Comparison of ENCODE assay signal across 13 cellular contexts in genomic region chr9:126880947-126881332, GRCh38.
"Had no signal": no experiment of that assay in that cellular context is flagged by ENCODE, and none has a peak within 500 bp of the region (broad histone marks: within the 10 kb centered on the region; RNA-seq: fewer than 3 reads in every experiment).

No MANE protein-coding gene starts in this region.

- H3K27me3 Mint-ChIP-seq: activated CD4-positive, alpha-beta memory T cell treated with anti-CD3 and anti-CD28 coated beads for 36 hours; activated naive CD8-positive, alpha-beta T cell; effector memory CD8-positive, alpha-beta T cell; stimulated activated naive B cell treated with anti-CD40 and anti-IgM and Interleukin-4, amounts not matched to agents 10 μg/mL and 1 μg/mL and 100 μg/mL, for 72 hours; type B pancreatic cell had no signal

- H3K36me3 ChIP-seq: ovary had no signal

- DNase-seq: activated CD4-positive, alpha-beta memory T cell treated with anti-CD3 and anti-CD28 coated beads for 36 hours; activated CD4-positive, alpha-beta T cell treated with anti-CD3 and anti-CD28 coated beads for 1 hour; activated gamma-delta T cell; activated T-cell treated with anti-CD3 and anti-CD28 coated beads, Interleukin-2, amount 50 U/mL, for 48 hours; aorta; effector memory CD8-positive, alpha-beta T cell; mesenchymal stem cell; ovary; stimulated activated naive B cell treated with anti-CD40 and anti-IgM and Interleukin-4, amounts not matched to agents 10 μg/mL and 1 μg/mL and 100 μg/mL, for 72 hours had no signal

- ATAC-seq: effector memory CD8-positive, alpha-beta T cell; stimulated activated naive B cell treated with anti-CD40 and anti-IgM and Interleukin-4, amounts not matched to agents 10 μg/mL and 1 μg/mL and 100 μg/mL, for 72 hours had no signal

- H3K27me3 ChIP-seq: ovary had no signal

- H3K4me3 ChIP-seq: ovary had no signal

- H3K4me3 Mint-ChIP-seq: activated CD4-positive, alpha-beta memory T cell treated with anti-CD3 and anti-CD28 coated beads for 36 hours; activated naive CD8-positive, alpha-beta T cell; effector memory CD8-positive, alpha-beta T cell; stimulated activated naive B cell treated with anti-CD40 and anti-IgM and Interleukin-4, amounts not matched to agents 10 μg/mL and 1 μg/mL and 100 μg/mL, for 72 hours; T-helper 2 cell treated with Interferon-gamma antibody and Interleukin-4, amounts not matched to agents 5 μg/mL and 100 μg/mL, for 36 hours; type B pancreatic cell had no signal

- H3K9me3 ChIP-seq: ovary had no signal

- H3K27ac ChIP-seq: epithelial cell of prostate, ovary had no signal

- H3K9me3 Mint-ChIP-seq: activated CD4-positive, alpha-beta memory T cell treated with anti-CD3 and anti-CD28 coated beads for 36 hours; effector memory CD8-positive, alpha-beta T cell; stimulated activated naive B cell treated with anti-CD40 and anti-IgM and Interleukin-4, amounts not matched to agents 10 μg/mL and 1 μg/mL and 100 μg/mL, for 72 hours; T-helper 2 cell treated with Interferon-gamma antibody and Interleukin-4, amounts not matched to agents 5 μg/mL and 100 μg/mL, for 36 hours; type B pancreatic cell had no signal

- H3K27ac Mint-ChIP-seq: activated CD4-positive, alpha-beta memory T cell treated with anti-CD3 and anti-CD28 coated beads for 36 hours; activated naive CD8-positive, alpha-beta T cell; effector memory CD8-positive, alpha-beta T cell; stimulated activated naive B cell treated with anti-CD40 and anti-IgM and Interleukin-4, amounts not matched to agents 10 μg/mL and 1 μg/mL and 100 μg/mL, for 72 hours; T-helper 2 cell treated with Interferon-gamma antibody and Interleukin-4, amounts not matched to agents 5 μg/mL and 100 μg/mL, for 36 hours; type B pancreatic cell had no signal
